17 cellular contexts compared by ENCODE assay signal in genomic region chr2:112153179-112153490, GRCh38. TPM values are rescaled to one million over a fixed set of nuclear protein-coding genes. Genes with fewer than 3 reads are reported as not detected.
DNase-seq lines count a peak whose midpoint lies in the region; ATAC-seq and TF ChIP-seq lines count a peak whose summit lies in the region.
"Had no signal": no experiment of that assay in that cellular context is flagged by ENCODE, and none has a peak within 500 bp of the region (broad histone marks: within the 10 kb centered on the region; RNA-seq: fewer than 3 reads in every experiment).

No MANE protein-coding gene starts in this region.

- H3K9me3 ChIP-seq in CD4-positive, alpha-beta T cell (ENCODE audit: control insufficient read depth, low read length) = no peaks in the 10 kb centered on the region
- no peaks in the 10 kb centered on the region for H3K9me3 ChIP-seq in MG63

- TF ChIP-seq CTCF in CD4-positive, alpha-beta T cell (IDR thresholded peaks at IDR 0.05) = no peak
- TF ChIP-seq CTCF in lower leg skin (IDR thresholded peaks at IDR 0.05) = no peak

- no peak for ATAC-seq in CD4-positive, alpha-beta T cell (ENCODE audit: poor library complexity)

- no peaks in the 10 kb centered on the region for H3K27me3 ChIP-seq in CD4-positive, alpha-beta T cell (ENCODE audit: control insufficient read depth, insufficient read depth, low read length)
- H3K27me3 ChIP-seq in MG63 = no peaks in the 10 kb centered on the region

- CTCF ChIA-PET in CD4-positive, alpha-beta T cell (lab: Charles Lee) = no interaction called here

- H3K4me3 Mint-ChIP-seq in CD4-positive, alpha-beta T cell = no peak overlapping the region
- H3K4me3 Mint-ChIP-seq: activated T-helper 1 cell treated with anti-CD3 and anti-CD28 coated beads, Interleukin-12 subunit alpha, Interleukin-12 subunit beta, Interleukin-2, Interleukin-4 antibody, amounts not matched to agents 30 ng/mL and 10 ng/mL and 1 ng/mL, durations not matched to agents 14 hours and 24 hours and 36 hours; CD8-positive, alpha-beta memory T cell had no signal

- no peaks in the 10 kb centered on the region for H3K27me3 Mint-ChIP-seq in CD4-positive, alpha-beta T cell

- peaks cover 31% of the 10 kb centered on the region for H3K4me1 Mint-ChIP-seq in CD4-positive, alpha-beta T cell (ENCODE audit: low read depth)

- POLR2A ChIA-PET in CD4-positive, alpha-beta T cell (lab: Charles Lee) = interaction anchor here (0.8 kb wide), 1 partner anchor 15 kb away, joined by 3 read pairs; no protein-coding TSS in a partner anchor

- WGBS in lower leg skin, 2 donors = 81 to 84% methylated on average over 12 of the region's 12 CpGs

- no peaks in the 10 kb centered on the region for H3K36me3 Mint-ChIP-seq in CD4-positive, alpha-beta T cell (ENCODE audit: low read depth)
- H3K36me3 Mint-ChIP-seq: CD8-positive, alpha-beta memory T cell had no signal

- intact Hi-C loops in CD4-positive, alpha-beta T cell (cut with DNase I, micrococcal nuclease) = no loop called here
- intact Hi-C loops in lower leg skin (cut with DNase I; ENCODE audit: low total_unique reads) (no loop called here), posterior cingulate gyrus (cut with DNase I) (no loop called here)

- H3K27ac ChIP-seq in CD4-positive, alpha-beta T cell (ENCODE audit: low read depth, low read length) = no peak overlapping the region
- H3K27ac ChIP-seq: RWPE1 had no signal

- peak overlapping the region; percentile 58 for H3K27ac Mint-ChIP-seq in CD4-positive, alpha-beta T cell
- H3K27ac Mint-ChIP-seq: activated T-helper 1 cell treated with anti-CD3 and anti-CD28 coated beads, Interleukin-12 subunit alpha, Interleukin-12 subunit beta, Interleukin-2, Interleukin-4 antibody, amounts not matched to agents 30 ng/mL and 10 ng/mL and 1 ng/mL, durations not matched to agents 14 hours and 24 hours and 36 hours had no signal

- H3K36me3 ChIP-seq in MG63 = no peaks in the 10 kb centered on the region

- H3K9me3 Mint-ChIP-seq in CD4-positive, alpha-beta T cell = no peaks in the 10 kb centered on the region
- H3K9me3 Mint-ChIP-seq: activated T-helper 1 cell treated with anti-CD3 and anti-CD28 coated beads, Interleukin-12 subunit alpha, Interleukin-12 subunit beta, Interleukin-2, Interleukin-4 antibody, amounts not matched to agents 30 ng/mL and 10 ng/mL and 1 ng/mL, durations not matched to agents 14 hours and 24 hours and 36 hours; CD8-positive, alpha-beta memory T cell had no signal

- no peak for DNase-seq in CD4-positive, alpha-beta T cell
- DNase-seq in MG63 = peak; percentile 14
- DNase-seq in lower leg skin (ENCODE audit: low spot score in 2 of 2) = peak; percentile 16 to 80
- peak; percentile 21 for DNase-seq in stimulated activated CD8-positive, alpha-beta memory T cell treated with anti-CD3 and anti-CD28 coated beads, Interleukin-4, amount 100 ng/mL, for 48 hours
- DNase-seq in posterior cingulate gyrus = no peak
- no peak for DNase-seq in Ammon's horn (ENCODE audit: low spot score)
- no peak for DNase-seq in COR-L47 (lab: John Stamatoyannopoulos, UW)
- DNase-seq in SHP77 treated with DMSO at 0.1 percent for 48 hours (lab: John Stamatoyannopoulos, UW) = no peak
- DNase-seq: activated CD4-positive, alpha-beta T cell treated with anti-CD3 and anti-CD28 coated beads, Interleukin-2, amount 50 U/mL, for 4 hours; CD8-positive, alpha-beta memory T cell; MM.1S; NCI-H1694; NCI-H446; SW 1271; trophoblast cell had no signal

- no peak for TF ChIP-seq POLR2A in lower leg skin (IDR thresholded peaks at IDR 0.05)

- H3K4me3 ChIP-seq in MG63 (no peak overlapping the region), lower leg skin (ENCODE audit: low read depth, poor library complexity, severe bottlenecking) (no peak overlapping the region)

RNA-seq across cellular contexts. Expression of gene FBLN7, which starts 14.9 kb away (rescaled TPM):
- 10 to 100 TPM; 27.0 to 27.2 TPM for total RNA-seq in CD4-positive, alpha-beta T cell
- total RNA-seq in MG63 (2014; rRNA removed; shearing (Covaris generic); ENCODE audit: low replicate concordance) = not detected in 2 replicates
- 10 to 100 TPM in 1 of 4 donors, 1 to 10 TPM in 3; 3.6 to 10.2 (median 5.9) TPM for total RNA-seq in lower leg skin

Comparison
In these comparisons a context has a peak if more than half of its experiments do, and no peak if none do; other contexts are left out.
1. DNase-seq: peak in MG63 (single experiment), lower leg skin (2 of 2) and stimulated activated CD8-positive, alpha-beta memory T cell treated with anti-CD3 and anti-CD28 coated beads, Interleukin-4, amount 100 ng/mL, for 48 hours (single experiment); none in CD4-positive, alpha-beta T cell (0 of 10), posterior cingulate gyrus (0 of 10), Ammon's horn (single experiment), COR-L47 (single experiment) and SHP77 treated with DMSO at 0.1 percent for 48 hours (single experiment).